9 cellular contexts compared by ENCODE assay signal in the genomic region with DNA sequence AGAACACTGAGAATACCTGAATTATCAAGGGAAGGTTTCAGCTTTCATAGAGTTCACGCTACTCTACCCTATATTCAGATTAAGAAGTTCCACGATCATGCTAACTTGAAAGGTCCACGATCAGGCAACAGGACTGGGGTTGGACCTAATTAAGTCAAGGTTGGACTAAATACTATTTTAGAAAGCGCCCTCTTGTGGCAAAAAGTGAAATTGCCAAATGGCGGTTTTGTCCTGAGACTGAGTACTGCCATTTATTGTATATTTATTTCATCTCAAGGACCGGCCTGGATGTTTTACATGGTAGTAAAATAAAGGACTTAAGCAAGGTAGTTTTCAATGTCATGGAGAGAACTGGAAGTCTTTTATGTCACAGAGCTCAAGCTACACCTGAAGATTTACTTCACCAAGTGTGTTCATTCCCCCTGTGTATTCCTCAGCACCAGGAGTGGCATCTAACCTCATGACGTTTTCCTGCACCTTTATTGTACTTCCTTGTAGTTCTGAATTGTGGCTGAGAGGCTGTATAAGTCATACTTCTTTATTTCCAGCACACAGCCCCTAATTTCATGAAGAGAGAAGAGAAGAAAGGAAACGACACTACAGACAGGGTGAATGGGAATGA. TPM values are rescaled to one million over a fixed set of nuclear protein-coding genes. Genes with fewer than 3 reads are reported as not detected.
DNase-seq lines count a peak whose midpoint lies in the region; ATAC-seq and TF ChIP-seq lines count a peak whose summit lies in the region.
"Had no signal": no experiment of that assay in that cellular context is flagged by ENCODE, and none has a peak within 500 bp of the region (broad histone marks: within the 10 kb centered on the region; RNA-seq: fewer than 3 reads in every experiment).

No MANE protein-coding gene starts in this region.

- H3K27me3 ChIP-seq in spleen (replicated peaks in 1 of 7) = peaks cover 0 to 54% (median 0%) of the 10 kb centered on the region in 7 donors
- H3K27me3 ChIP-seq: BLaER1 had no signal

- H3K4me3 ChIP-seq in spleen = no peak overlapping the region
- H3K4me3 ChIP-seq: BLaER1 had no signal

- peak in 10 of 11 experiments; percentile 44 to 84 (median 70) for TF ChIP-seq CTCF in spleen (IDR thresholded peaks at IDR 0.05 in 8 of 11, conservative IDR thresholded peaks at IDR 0.05 in 3 of 11)

- H3K27ac ChIP-seq in spleen = no peak overlapping the region
- H3K27ac ChIP-seq: BLaER1 had no signal

- no peaks in the 10 kb centered on the region for H3K36me3 Mint-ChIP-seq in activated T-helper 2 cell treated with anti-CD3 and anti-CD28 coated beads, Interferon-gamma antibody, Interleukin-2, Interleukin-4, amounts not matched to agents 10 μg/mL and 5 μg/mL and 100 μg/mL, durations not matched to agents 14 hours and 24 hours and 36 hours (ENCODE audit: low read depth)

- intact Hi-C loops in activated T-helper 2 cell treated with anti-CD3 and anti-CD28 coated beads, Interferon-gamma antibody, Interleukin-2, Interleukin-4, amounts not matched to agents 10 μg/mL and 5 μg/mL and 100 μg/mL, durations not matched to agents 14 hours and 24 hours and 36 hours (cut with micrococcal nuclease) = loop anchor here (10.0 kb wide), 1 partner anchor 809 kb away; no protein-coding TSS in a partner anchor
- intact Hi-C loops in head of caudate nucleus (cut with DNase I) = no loop called here
- intact Hi-C loops in spleen (cut with DNase I; ENCODE audit: low total_unique reads) = no loop called here

- H3K36me3 ChIP-seq in spleen = no peaks in the 10 kb centered on the region
- H3K36me3 ChIP-seq: BLaER1 had no signal

- H3K27me3 Mint-ChIP-seq in activated T-helper 2 cell treated with anti-CD3 and anti-CD28 coated beads, Interferon-gamma antibody, Interleukin-2, Interleukin-4, amounts not matched to agents 10 μg/mL and 5 μg/mL and 100 μg/mL, durations not matched to agents 14 hours and 24 hours and 36 hours (ENCODE audit: low read depth) = peaks cover 6% of the 10 kb centered on the region

- DNase-seq in DMS 273 (lab: John Stamatoyannopoulos, UW; ENCODE audit: unreplicated experiment) (peak; percentile 85), DMS 273 treated with DMSO at 0.1 percent for 48 hours (lab: John Stamatoyannopoulos, UW) (no peak), RKO (ENCODE audit: low spot score) (peak; percentile 43), head of caudate nucleus (peak in 29 of 42 donors; percentile 3 to 78 (median 42)), spleen (no peak)
- peak; percentile 23 for DNase-seq in activated T-helper 2 cell treated with anti-CD3 and anti-CD28 coated beads, Interferon-gamma antibody, Interleukin-2, Interleukin-4, amounts not matched to agents 10 μg/mL and 5 μg/mL and 100 μg/mL, durations not matched to agents 14 hours and 24 hours and 36 hours (ENCODE audit: low spot score)

- no peak for TF ChIP-seq POLR2A in spleen (IDR thresholded peaks at IDR 0.05)

- H3K4me1 Mint-ChIP-seq in activated T-helper 2 cell treated with anti-CD3 and anti-CD28 coated beads, Interferon-gamma antibody, Interleukin-2, Interleukin-4, amounts not matched to agents 10 μg/mL and 5 μg/mL and 100 μg/mL, durations not matched to agents 14 hours and 24 hours and 36 hours (ENCODE audit: low read depth) = no peaks in the 10 kb centered on the region

- peaks cover 0 to 3% (median 0%) of the 10 kb centered on the region in 6 donors for H3K4me1 ChIP-seq in spleen
- H3K4me1 ChIP-seq: BLaER1 had no signal

- WGBS in spleen, 5 donors = 18 to 29% (median 26%) methylated on average over 8 of the region's 8 CpGs

- H3K27ac Mint-ChIP-seq in activated T-helper 2 cell treated with anti-CD3 and anti-CD28 coated beads, Interferon-gamma antibody, Interleukin-2, Interleukin-4, amounts not matched to agents 10 μg/mL and 5 μg/mL and 100 μg/mL, durations not matched to agents 14 hours and 24 hours and 36 hours = no peak overlapping the region

- H3K9me3 ChIP-seq in spleen = no peaks in the 10 kb centered on the region
- H3K9me3 ChIP-seq: BLaER1 had no signal

- H3K4me3 Mint-ChIP-seq in activated T-helper 2 cell treated with anti-CD3 and anti-CD28 coated beads, Interferon-gamma antibody, Interleukin-2, Interleukin-4, amounts not matched to agents 10 μg/mL and 5 μg/mL and 100 μg/mL, durations not matched to agents 14 hours and 24 hours and 36 hours (ENCODE audit: low read depth) = no peak overlapping the region

- no peaks in the 10 kb centered on the region for H3K9me3 Mint-ChIP-seq in activated T-helper 2 cell treated with anti-CD3 and anti-CD28 coated beads, Interferon-gamma antibody, Interleukin-2, Interleukin-4, amounts not matched to agents 10 μg/mL and 5 μg/mL and 100 μg/mL, durations not matched to agents 14 hours and 24 hours and 36 hours

- ATAC-seq in HG03159 (IDR thresholded peaks at IDR 0.05; ENCODE audit: unreplicated experiment) = peak; percentile 76
- no peak for ATAC-seq in HG02678 (IDR thresholded peaks at IDR 0.05; ENCODE audit: unreplicated experiment)

RNA-seq across cellular contexts. Expression of a gene that starts 56.8 kb away (rescaled TPM):
- not detected in 2 replicates for total RNA-seq in activated T-helper 2 cell treated with anti-CD3 and anti-CD28 coated beads, Interferon-gamma antibody, Interleukin-2, Interleukin-4, amounts not matched to agents 10 μg/mL and 5 μg/mL and 100 μg/mL, durations not matched to agents 14 hours and 24 hours and 36 hours
- not detected for total RNA-seq in spleen
- under 1 TPM in 2 of 3 donors, not detected in 1; 0.02 to 0.06 TPM for polyA plus RNA-seq in spleen

Comparison
In these comparisons a context has a peak if more than half of its experiments do, and no peak if none do; other contexts are left out.
1. DNase-seq: peak in DMS 273 (single experiment), RKO (single experiment), activated T-helper 2 cell treated with anti-CD3 and anti-CD28 coated beads, Interferon-gamma antibody, Interleukin-2, Interleukin-4, amounts not matched to agents 10 μg/mL and 5 μg/mL and 100 μg/mL, durations not matched to agents 14 hours and 24 hours and 36 hours (single experiment) and head of caudate nucleus (29 of 42); none in DMS 273 treated with DMSO at 0.1 percent for 48 hours (single experiment) and spleen (single experiment).